Comparison of ENCODE assay signal across 8 cellular contexts in the genomic region with DNA sequence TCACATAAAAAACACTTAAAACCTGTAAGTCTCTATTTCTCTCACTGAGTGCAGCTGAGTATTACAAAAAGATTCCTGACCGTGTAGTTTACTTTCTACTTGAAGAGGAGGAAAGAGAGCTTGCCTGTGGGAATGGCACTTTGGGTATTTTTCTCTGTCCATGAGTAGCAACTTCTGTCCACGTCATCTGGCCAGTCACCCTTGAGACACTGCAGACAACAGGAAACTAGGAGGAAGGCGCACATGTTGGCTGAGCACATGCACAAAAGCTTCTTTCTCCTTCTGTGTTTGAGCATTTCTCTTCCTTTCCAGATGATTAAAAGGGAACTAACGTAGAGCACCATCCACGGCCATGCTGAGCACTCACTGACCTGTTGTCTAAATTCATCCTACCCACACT. TPM values are rescaled to one million over a fixed set of nuclear protein-coding genes. Genes with fewer than 3 reads are reported as not detected.
DNase-seq lines count a peak whose midpoint lies in the region; ATAC-seq, FAIRE-seq and TF ChIP-seq lines count a peak whose summit lies in the region.

No MANE protein-coding gene starts in this region.

- POLR2A ChIA-PET in activated naive CD8-positive, alpha-beta T cell treated with anti-CD3 and anti-CD28 coated beads, Interleukin-2, amount 10 ng/mL, durations not matched to agents 7 days and 5 days (lab: Charles Lee) = interaction anchor here (1.3 to 8.3 kb wide), 5 partner anchors 12 to 29 kb away, joined by 3 to 88 read pairs (median 22); a partner anchor contains a TSS

- H4K20me1 ChIP-seq in keratinocyte (ENCODE audit: control insufficient read depth, extremely low read depth, insufficient read depth, low read length) = no peaks in the 10 kb centered on the region

- dilution Hi-C loops in keratinocyte (cut with MboI; ENCODE audit: extremely low pct_ligation_motif_present, low sequenced_read_pairs) = no loop called here

- H3K36me3 Mint-ChIP-seq in activated naive CD4-positive, alpha-beta T cell treated with anti-CD3 and anti-CD28 coated beads for 36 hours (ENCODE audit: low read depth) = peaks cover 82% of the 10 kb centered on the region
- H3K36me3 Mint-ChIP-seq in activated naive CD8-positive, alpha-beta T cell treated with anti-CD3 and anti-CD28 coated beads, Interleukin-2, amount 10 ng/mL, durations not matched to agents 7 days and 5 days = peaks cover 86% of the 10 kb centered on the region
- no peaks in the 10 kb centered on the region for H3K36me3 Mint-ChIP-seq in type B pancreatic cell

- H3K27ac ChIP-seq in keratinocyte (ENCODE audit: control insufficient read depth, insufficient read depth, low read length) = no peak overlapping the region

- H3K4me3 ChIP-seq in keratinocyte (ENCODE audit: control insufficient read depth in 2 of 3, extremely low read depth in 1 of 3, insufficient read depth in 2 of 3, low read depth in 1 of 3, low read length in 3 of 3) = no peak overlapping the region

- no peaks in the 10 kb centered on the region for H3K79me2 ChIP-seq in keratinocyte (ENCODE audit: control insufficient read depth, insufficient read depth, low read length)

- peak overlapping the region; percentile 22 for H3K4me2 ChIP-seq in keratinocyte (ENCODE audit: control insufficient read depth, extremely low read depth, insufficient read depth, low read depth, low read length)

- no peaks in the 10 kb centered on the region for H3K9me1 ChIP-seq in keratinocyte (ENCODE audit: control insufficient read depth, extremely low read depth, insufficient read depth, low read length)

- H3K27ac Mint-ChIP-seq in activated naive CD4-positive, alpha-beta T cell treated with anti-CD3 and anti-CD28 coated beads for 36 hours = peak overlapping the region; percentile 99
- peak overlapping the region; percentile 98 for H3K27ac Mint-ChIP-seq in activated naive CD8-positive, alpha-beta T cell treated with anti-CD3 and anti-CD28 coated beads, Interleukin-2, amount 10 ng/mL, durations not matched to agents 7 days and 5 days
- H3K27ac Mint-ChIP-seq in type B pancreatic cell = peak overlapping the region; percentile 70

- H3K27me3 Mint-ChIP-seq in activated naive CD4-positive, alpha-beta T cell treated with anti-CD3 and anti-CD28 coated beads for 36 hours (ENCODE audit: low read depth) = no peaks in the 10 kb centered on the region
- H3K27me3 Mint-ChIP-seq in activated naive CD8-positive, alpha-beta T cell treated with anti-CD3 and anti-CD28 coated beads, Interleukin-2, amount 10 ng/mL, durations not matched to agents 7 days and 5 days = no peaks in the 10 kb centered on the region
- H3K27me3 Mint-ChIP-seq in type B pancreatic cell = no peaks in the 10 kb centered on the region

- FAIRE-seq in keratinocyte (lab: Jason Lieb, UNC) = no peak

- TF ChIP-seq CTCF in keratinocyte (optimal IDR thresholded peaks at IDR 0.05 in 1 of 3, IDR thresholded peaks at IDR 0.05 in 1 of 3, conservative IDR thresholded peaks at IDR 0.05 in 1 of 3; ENCODE audit: extremely low read depth in 1 of 3, insufficient read depth in 2 of 3, low read length in 3 of 3) (no peak), type B pancreatic cell (conservative IDR thresholded peaks at IDR 0.05) (no peak)

- H3K4me1 Mint-ChIP-seq in activated naive CD4-positive, alpha-beta T cell treated with anti-CD3 and anti-CD28 coated beads for 36 hours (ENCODE audit: low read depth) = peaks cover 66% of the 10 kb centered on the region
- peaks cover 68% of the 10 kb centered on the region for H3K4me1 Mint-ChIP-seq in activated naive CD8-positive, alpha-beta T cell treated with anti-CD3 and anti-CD28 coated beads, Interleukin-2, amount 10 ng/mL, durations not matched to agents 7 days and 5 days
- H3K4me1 Mint-ChIP-seq in type B pancreatic cell (ENCODE audit: unreplicated experiment) = peaks cover 15% of the 10 kb centered on the region

- intact Hi-C loops in activated naive CD4-positive, alpha-beta T cell treated with anti-CD3 and anti-CD28 coated beads for 36 hours (cut with micrococcal nuclease) = no loop called here

- H3K9me3 Mint-ChIP-seq in activated naive CD4-positive, alpha-beta T cell treated with anti-CD3 and anti-CD28 coated beads for 36 hours = no peaks in the 10 kb centered on the region
- H3K9me3 Mint-ChIP-seq in activated naive CD8-positive, alpha-beta T cell treated with anti-CD3 and anti-CD28 coated beads, Interleukin-2, amount 10 ng/mL, durations not matched to agents 7 days and 5 days = no peaks in the 10 kb centered on the region
- no peaks in the 10 kb centered on the region for H3K9me3 Mint-ChIP-seq in type B pancreatic cell

- H3K9me3 ChIP-seq in keratinocyte (ENCODE audit: control insufficient read depth, low read depth, low read length) = no peaks in the 10 kb centered on the region

- peak overlapping the region; percentile 93 for H3K4me3 Mint-ChIP-seq in activated naive CD4-positive, alpha-beta T cell treated with anti-CD3 and anti-CD28 coated beads for 36 hours
- H3K4me3 Mint-ChIP-seq in activated naive CD8-positive, alpha-beta T cell treated with anti-CD3 and anti-CD28 coated beads, Interleukin-2, amount 10 ng/mL, durations not matched to agents 7 days and 5 days = peak overlapping the region; percentile 100
- no peak overlapping the region for H3K4me3 Mint-ChIP-seq in type B pancreatic cell

- DNase-seq in activated naive CD4-positive, alpha-beta T cell treated with anti-CD3 and anti-CD28 coated beads for 36 hours = peak; percentile 33
- DNase-seq in activated naive CD4-positive, alpha-beta T cell treated with Interleukin-2 at 50 U/mL for 16 hours = no peak
- DNase-seq in activated naive CD8-positive, alpha-beta T cell treated with anti-CD3 and anti-CD28 coated beads, Interleukin-2, amount 10 ng/mL, durations not matched to agents 7 days and 5 days = no peak
- DNase-seq in keratinocyte (ENCODE audit: low read depth, low spot score) (no peak), type B pancreatic cell (ENCODE audit: extremely low spot score, unreplicated experiment) (no peak)

- H3K4me1 ChIP-seq in keratinocyte (ENCODE audit: control insufficient read depth, extremely low read depth, insufficient read depth, low read length) = peaks cover 15% of the 10 kb centered on the region

- H3K36me3 ChIP-seq in keratinocyte (ENCODE audit: control insufficient read depth in 2 of 2, extremely low read depth in 1 of 2, insufficient read depth in 2 of 2, low read length in 2 of 2) = peaks cover 4 to 6% of the 10 kb centered on the region in 2 experiments

- H3K9ac ChIP-seq in keratinocyte (ENCODE audit: control insufficient read depth, extremely low read depth, insufficient read depth, low read length) = no peak overlapping the region

- CTCF ChIA-PET in activated naive CD4-positive, alpha-beta T cell treated with anti-CD3 and anti-CD28 coated beads for 36 hours (lab: Charles Lee) = interaction anchor here (0.7 to 2.4 kb wide), 4 partner anchors 8 to 313 kb away, joined by 3 to 14 read pairs (median 4); no protein-coding TSS in a partner anchor

- no peak for ATAC-seq in activated naive CD8-positive, alpha-beta T cell treated with anti-CD3 and anti-CD28 coated beads, Interleukin-2, amount 10 ng/mL, durations not matched to agents 7 days and 5 days (ENCODE audit: low read depth)
- ATAC-seq in GM21447 (IDR thresholded peaks at IDR 0.05; ENCODE audit: unreplicated experiment) (no peak), GM19328 (IDR thresholded peaks at IDR 0.05; ENCODE audit: unreplicated experiment) (no peak), GM18870 (IDR thresholded peaks at IDR 0.05; ENCODE audit: unreplicated experiment) (no peak)

- no peaks in the 10 kb centered on the region for H3K27me3 ChIP-seq in keratinocyte (ENCODE audit: control insufficient read depth, extremely low read depth, insufficient read depth, low read length)

- H2AFZ ChIP-seq in keratinocyte (ENCODE audit: control insufficient read depth, low read length) = no peak overlapping the region

RNA-seq across cellular contexts. Expression of a gene that starts 19.7 kb away (rescaled TPM):
- total RNA-seq in activated naive CD4-positive, alpha-beta T cell treated with anti-CD3 and anti-CD28 coated beads for 36 hours = 10 to 100 TPM; 10.1 to 11.7 TPM
- 1 to 10 TPM; 5.4 to 7.2 TPM for total RNA-seq in activated naive CD8-positive, alpha-beta T cell treated with anti-CD3 and anti-CD28 coated beads, Interleukin-2, amount 10 ng/mL, durations not matched to agents 7 days and 5 days
- polyA plus RNA-seq in keratinocyte = 38.8 to 56.4 TPM (median 40.2 TPM) in 3 replicates
- polyA plus RNA-seq in keratinocyte (2011; ENCODE audit: low read depth) = 21.1 TPM
- polyA plus RNA-seq in keratinocyte (2011; cell fraction: cytosol; rRNA removed) = 37.3 and 38.8 TPM in 2 replicates
- 99.9 and 113 TPM in 2 replicates for polyA plus RNA-seq in keratinocyte (2011; cell fraction: nucleus; rRNA removed)
- 18.6 and 35.3 TPM in 2 replicates for polyA plus RNA-seq in keratinocyte (2012; ENCODE audit: low replicate concordance)
- 35.0 to 74.5 TPM (median 47.4 TPM) in 3 replicates for polyA minus RNA-seq in keratinocyte
- polyA minus RNA-seq in keratinocyte (2011; cell fraction: cytosol; rRNA and poly(A)+ RNA removed) = 14.6 TPM
- polyA minus RNA-seq in keratinocyte (2011; cell fraction: nucleus; rRNA and poly(A)+ RNA removed) = 22.9 and 38.5 TPM in 2 replicates
- 7.8 and 15.1 TPM in 2 replicates for total RNA-seq in type B pancreatic cell (ENCODE audit: low replicate concordance)
